ENCODE assay signal across 22 cellular contexts in the genomic region with DNA sequence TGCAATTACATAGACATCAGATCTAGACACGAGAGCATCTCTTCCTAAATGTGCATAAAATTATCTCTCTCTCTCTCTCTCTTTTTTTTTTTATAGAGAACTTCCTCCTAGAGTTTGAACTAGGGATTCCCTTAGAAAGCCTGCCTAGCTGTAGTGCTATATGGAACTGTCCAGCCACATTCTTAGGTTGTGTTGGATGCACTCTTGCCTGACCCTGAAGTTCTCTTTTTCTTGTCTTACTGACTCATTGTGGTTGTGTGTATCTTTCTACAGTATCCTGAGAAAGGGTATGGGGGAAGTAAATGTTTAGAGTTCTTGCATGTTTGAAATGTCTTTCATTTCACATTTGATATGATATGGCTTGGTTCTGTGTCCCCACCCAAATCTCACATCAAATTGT.
DNase-seq lines count a peak whose midpoint lies in the region; FAIRE-seq and TF ChIP-seq lines count a peak whose summit lies in the region.
"Had no signal": no experiment of that assay in that cellular context is flagged by ENCODE, and none has a peak within 500 bp of the region (broad histone marks: within the 10 kb centered on the region; RNA-seq: fewer than 3 reads in every experiment).

No MANE protein-coding gene starts in this region.

- TF ChIP-seq POLR2A in Peyer's patch (IDR thresholded peaks at IDR 0.05), result no peak

- TF ChIP-seq CTCF in astrocyte (IDR thresholded peaks at IDR 0.05; ENCODE audit: insufficient read depth, low read depth, low read length) (no peak), neural cell (IDR thresholded peaks at IDR 0.05; ENCODE audit: poor library complexity, severe bottlenecking) (no peak), GM20000 (IDR thresholded peaks at IDR 0.05; ENCODE audit: extremely low read depth, missing control alignments) (no peak), Peyer's patch (IDR thresholded peaks at IDR 0.05) (no peak)

- H3K4me3 ChIP-seq in astrocyte (ENCODE audit: insufficient read depth, low read depth, low read length), result no peak overlapping the region
- no peak overlapping the region for H3K4me3 ChIP-seq in neural cell (ENCODE audit: low read length)
- no peak overlapping the region for H3K4me3 ChIP-seq in Peyer's patch
- H3K4me3 ChIP-seq: dorsolateral prefrontal cortex, GM23338, lower lobe of right lung, psoas muscle, spleen had no signal

- H3K4me1 ChIP-seq in astrocyte (ENCODE audit: insufficient read depth, low read length) (no peaks in the 10 kb centered on the region), Peyer's patch (no peaks in the 10 kb centered on the region)
- H3K4me1 ChIP-seq: lower lobe of right lung, psoas muscle, spleen had no signal

- H4K20me1 ChIP-seq in astrocyte (ENCODE audit: insufficient read depth, low read length) (no peaks in the 10 kb centered on the region), neural cell (ENCODE audit: insufficient read depth) (no peaks in the 10 kb centered on the region)

- no peaks in the 10 kb centered on the region for H3K9me3 ChIP-seq in astrocyte (ENCODE audit: insufficient read depth, low read depth, low read length)
- H3K9me3 ChIP-seq in neural cell (ENCODE audit: low read length), result no peaks in the 10 kb centered on the region
- no peaks in the 10 kb centered on the region for H3K9me3 ChIP-seq in Peyer's patch
- H3K9me3 ChIP-seq: lower lobe of right lung, psoas muscle had no signal

- H3K4me2 ChIP-seq in astrocyte (ENCODE audit: low read length) (no peak overlapping the region), neural cell (ENCODE audit: low read length) (peak overlapping the region; percentile 0)
- H3K4me2 ChIP-seq: GM23338 had no signal

- no peaks in the 10 kb centered on the region for H3K27me3 Mint-ChIP-seq in astrocyte (ENCODE audit: low read depth, unreplicated experiment)
- H3K27me3 Mint-ChIP-seq: activated CD8-positive, alpha-beta T cell treated with anti-CD3 and anti-CD28 coated beads for 36 hours had no signal

- H3K9me2 ChIP-seq in neural cell (ENCODE audit: insufficient read depth, low read length), result no peaks in the 10 kb centered on the region

- no peak for FAIRE-seq in astrocyte (lab: Jason Lieb, UNC)

- TF ChIP-seq EP300 in neural cell (conservative IDR thresholded peaks at IDR 0.05; ENCODE audit: poor library complexity, severe bottlenecking), result no peak

- no peak overlapping the region for H3K27ac Mint-ChIP-seq in astrocyte (ENCODE audit: unreplicated experiment)
- H3K27ac Mint-ChIP-seq: activated CD8-positive, alpha-beta T cell treated with anti-CD3 and anti-CD28 coated beads for 36 hours; GM23338 had no signal

- H3K9me3 Mint-ChIP-seq in astrocyte (ENCODE audit: unreplicated experiment), result no peaks in the 10 kb centered on the region
- H3K9me3 Mint-ChIP-seq: GM23338 had no signal

- no peak for TF ChIP-seq RAD21 in neural cell (conservative IDR thresholded peaks at IDR 0.05)

- H2AFZ ChIP-seq in astrocyte (ENCODE audit: low read depth, low read length) (no peak overlapping the region), neural cell (ENCODE audit: low read depth, low read length) (no peak overlapping the region)
- H2AFZ ChIP-seq: GM23338 had no signal

- no peaks in the 10 kb centered on the region for H3K27me3 ChIP-seq in astrocyte (ENCODE audit: insufficient read depth, low read length)
- H3K27me3 ChIP-seq in neural cell (ENCODE audit: insufficient read depth, low read depth, low read length), result no peaks in the 10 kb centered on the region
- H3K27me3 ChIP-seq in Peyer's patch, result no peaks in the 10 kb centered on the region
- H3K27me3 ChIP-seq: dorsolateral prefrontal cortex, spleen had no signal

- DNase-seq in GDM1 (lab: John Stamatoyannopoulos, UW), result peak; percentile 43
- DNase-seq in M059J (ENCODE audit: low read depth), result peak; percentile 30
- peak; percentile 26 for DNase-seq in astrocyte (ENCODE audit: low read depth)
- DNase-seq in GM20000 (ENCODE audit: low spot score), result no peak
- DNase-seq in Peyer's patch, result no peak
- no peak for DNase-seq in DMS114 treated with DMSO at 0.1 percent for 48 hours (lab: John Stamatoyannopoulos, UW; ENCODE audit: unreplicated experiment)
- no peak for DNase-seq in activated T-cell treated with anti-CD3 and anti-CD28 coated beads, Interleukin-2, amount 50 U/mL, for 1 hour
- DNase-seq: activated CD8-positive, alpha-beta T cell treated with anti-CD3 and anti-CD28 coated beads for 36 hours; activated gamma-delta T cell treated with Interleukin-2 at 50 U/mL for 16 hours; activated T-cell treated with anti-CD3 and anti-CD28 coated beads for 4 hours; dorsolateral prefrontal cortex; foreskin fibroblast; lower lobe of right lung; NCI-H1436 treated with DMSO at 0.1 percent for 48 hours; NCI-H524; psoas muscle; spleen; stimulated activated CD4-positive, alpha-beta T cell treated with anti-CD3 and anti-CD28 coated beads, Interleukin-4, amount 100 ng/mL, for 1 hour; stimulated activated naive CD8-positive, alpha-beta T cell treated with anti-CD3 and anti-CD28 coated beads, Interleukin-15, Interleukin-2, amounts not matched to agents 100 U/mL and 50 U/mL, for 24 hours; T-helper 9 cell had no signal

- H3K4me3 Mint-ChIP-seq in astrocyte (ENCODE audit: unreplicated experiment), result no peak overlapping the region
- H3K4me3 Mint-ChIP-seq: activated CD8-positive, alpha-beta T cell treated with anti-CD3 and anti-CD28 coated beads for 36 hours; GM23338 had no signal

- H3K36me3 ChIP-seq in astrocyte (ENCODE audit: insufficient read depth, low read length), result no peaks in the 10 kb centered on the region
- no peaks in the 10 kb centered on the region for H3K36me3 ChIP-seq in neural cell (ENCODE audit: insufficient read depth, low read length)
- no peaks in the 10 kb centered on the region for H3K36me3 ChIP-seq in Peyer's patch
- H3K36me3 ChIP-seq: lower lobe of right lung, spleen had no signal

- H3K27ac ChIP-seq in astrocyte (ENCODE audit: low read depth, low read length), result no peak overlapping the region
- peak overlapping the region; percentile 22 for H3K27ac ChIP-seq in neural cell (ENCODE audit: low read length)
- no peak overlapping the region for H3K27ac ChIP-seq in Peyer's patch
- H3K27ac ChIP-seq: dorsolateral prefrontal cortex, lower lobe of right lung, psoas muscle, spleen had no signal

- H3F3A ChIP-seq in neural cell (ENCODE audit: insufficient read depth, low read length, poor library complexity, severe bottlenecking), result no peaks in the 10 kb centered on the region

- H3K4me1 Mint-ChIP-seq in astrocyte (ENCODE audit: low read depth, unreplicated experiment), result peaks cover 6% of the 10 kb centered on the region
- H3K4me1 Mint-ChIP-seq: GM23338 had no signal

- H3K9ac ChIP-seq in astrocyte (ENCODE audit: low read length) (no peak overlapping the region), neural cell (ENCODE audit: low read length) (no peak overlapping the region)

- H3K79me2 ChIP-seq in astrocyte (ENCODE audit: insufficient read depth, low read length) (no peaks in the 10 kb centered on the region), neural cell (replicated peaks; ENCODE audit: insufficient read depth, low read length) (no peaks in the 10 kb centered on the region)

- no peaks in the 10 kb centered on the region for H3K36me3 Mint-ChIP-seq in astrocyte (ENCODE audit: low read depth, unreplicated experiment)

TF ChIP-seq in neural cell, 6 proteins besides CTCF, POLR2A, EP300 and RAD21:
- TF ChIP-seq TAF1 (IDR thresholded peaks at IDR 0.05; ENCODE audit: low read depth), result no peak
- TF ChIP-seq SMC3 (conservative IDR thresholded peaks at IDR 0.05; ENCODE audit: poor library complexity), result no peak
- TF ChIP-seq, protein P1, sequence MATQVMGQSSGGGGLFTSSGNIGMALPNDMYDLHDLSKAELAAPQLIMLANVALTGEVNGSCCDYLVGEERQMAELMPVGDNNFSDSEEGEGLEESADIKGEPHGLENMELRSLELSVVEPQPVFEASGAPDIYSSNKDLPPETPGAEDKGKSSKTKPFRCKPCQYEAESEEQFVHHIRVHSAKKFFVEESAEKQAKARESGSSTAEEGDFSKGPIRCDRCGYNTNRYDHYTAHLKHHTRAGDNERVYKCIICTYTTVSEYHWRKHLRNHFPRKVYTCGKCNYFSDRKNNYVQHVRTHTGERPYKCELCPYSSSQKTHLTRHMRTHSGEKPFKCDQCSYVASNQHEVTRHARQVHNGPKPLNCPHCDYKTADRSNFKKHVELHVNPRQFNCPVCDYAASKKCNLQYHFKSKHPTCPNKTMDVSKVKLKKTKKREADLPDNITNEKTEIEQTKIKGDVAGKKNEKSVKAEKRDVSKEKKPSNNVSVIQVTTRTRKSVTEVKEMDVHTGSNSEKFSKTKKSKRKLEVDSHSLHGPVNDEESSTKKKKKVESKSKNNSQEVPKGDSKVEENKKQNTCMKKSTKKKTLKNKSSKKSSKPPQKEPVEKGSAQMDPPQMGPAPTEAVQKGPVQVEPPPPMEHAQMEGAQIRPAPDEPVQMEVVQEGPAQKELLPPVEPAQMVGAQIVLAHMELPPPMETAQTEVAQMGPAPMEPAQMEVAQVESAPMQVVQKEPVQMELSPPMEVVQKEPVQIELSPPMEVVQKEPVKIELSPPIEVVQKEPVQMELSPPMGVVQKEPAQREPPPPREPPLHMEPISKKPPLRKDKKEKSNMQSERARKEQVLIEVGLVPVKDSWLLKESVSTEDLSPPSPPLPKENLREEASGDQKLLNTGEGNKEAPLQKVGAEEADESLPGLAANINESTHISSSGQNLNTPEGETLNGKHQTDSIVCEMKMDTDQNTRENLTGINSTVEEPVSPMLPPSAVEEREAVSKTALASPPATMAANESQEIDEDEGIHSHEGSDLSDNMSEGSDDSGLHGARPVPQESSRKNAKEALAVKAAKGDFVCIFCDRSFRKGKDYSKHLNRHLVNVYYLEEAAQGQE (IDR thresholded peaks at IDR 0.05; ENCODE audit: borderline replicate concordance), result no peak
- TF ChIP-seq POLR2AphosphoS5 (IDR thresholded peaks at IDR 0.05), result no peak
- no peak for TF ChIP-seq MXI1 (conservative IDR thresholded peaks at IDR 0.05; ENCODE audit: poor library complexity, severe bottlenecking)
- no peak for TF ChIP-seq EZH2 (IDR thresholded peaks at IDR 0.05; ENCODE audit: borderline replicate concordance, insufficient read depth, low read length, poor library complexity, severe bottlenecking)

Comparison
In these comparisons a context has a peak if more than half of its experiments do, and no peak if none do; other contexts are left out.
1. DNase-seq: peak in GDM1 (single experiment), M059J (single experiment) and astrocyte (single experiment); none in GM20000 (single experiment), Peyer's patch (0 of 3), DMS114 treated with DMSO at 0.1 percent for 48 hours (single experiment) and activated T-cell treated with anti-CD3 and anti-CD28 coated beads, Interleukin-2, amount 50 U/mL, for 1 hour (single experiment).